19 cellular contexts compared by ENCODE assay signal in genomic region chr10:533186-533585, GRCh38.
"Had no signal": no experiment of that assay in that cellular context is flagged by ENCODE, and none has a peak within 500 bp of the region (broad histone marks: within the 10 kb centered on the region; RNA-seq: fewer than 3 reads in every experiment).

No MANE protein-coding gene starts in this region.

- H3K4me1 ChIP-seq: breast epithelium, foreskin keratinocyte, parathyroid adenoma, transverse colon had no signal

- H3K27ac Mint-ChIP-seq: activated B cell treated with CpG ODN at 0.5 μM for 24 hours; activated CD8-positive, alpha-beta T cell treated with anti-CD3 and anti-CD28 coated beads, Interleukin-2, amount 10 ng/mL, durations not matched to agents 7 days and 5 days; activated naive CD8-positive, alpha-beta T cell had no signal

- H2AFZ ChIP-seq: parathyroid adenoma had no signal

- H3K4me1 Mint-ChIP-seq: activated B cell treated with CpG ODN at 0.5 μM for 24 hours had no signal

- H3K4me3 Mint-ChIP-seq: activated B cell treated with CpG ODN at 0.5 μM for 24 hours; activated CD8-positive, alpha-beta T cell treated with anti-CD3 and anti-CD28 coated beads, Interleukin-2, amount 10 ng/mL, durations not matched to agents 7 days and 5 days; activated naive CD8-positive, alpha-beta T cell had no signal

- H3K9me3 Mint-ChIP-seq: activated B cell treated with CpG ODN at 0.5 μM for 24 hours had no signal

- H3K27ac ChIP-seq: breast epithelium, foreskin keratinocyte, parathyroid adenoma, transverse colon had no signal

- H3K27me3 ChIP-seq: breast epithelium, foreskin keratinocyte, transverse colon had no signal

- H3K36me3 ChIP-seq: breast epithelium, transverse colon had no signal

- DNase-seq: activated B cell treated with CpG ODN at 0.5 μM for 24 hours; activated CD4-positive, alpha-beta T cell treated with anti-CD3 and anti-CD28 coated beads for 48 hours; activated CD8-positive, alpha-beta memory T cell treated with anti-CD3 and anti-CD28 coated beads, Interleukin-2, amount 50 U/mL, for 4 hours; activated CD8-positive, alpha-beta T cell treated with anti-CD3 and anti-CD28 coated beads, Interleukin-2, amount 10 ng/mL, durations not matched to agents 7 days and 5 days; activated gamma-delta T cell treated with Interleukin-2 at 50 U/mL for 16 hours; activated T-cell treated with anti-CD3 and anti-CD28 coated beads, Interleukin-2, amount 50 U/mL, for 48 hours; anterior cingulate cortex; cerebellar nuclear complex; effector memory CD4-positive, alpha-beta T cell; foreskin keratinocyte; stimulated activated CD4-positive, alpha-beta T cell treated with anti-CD3 and anti-CD28 coated beads, Interleukin-15, amount 100 ng/mL, for 24 hours; stimulated activated CD4-positive, alpha-beta T cell treated with anti-CD3 and anti-CD28 coated beads, Interleukin-4, amount 100 ng/mL, for 4 hours; stimulated activated CD8-positive, alpha-beta memory T cell treated with anti-CD3 and anti-CD28 coated beads, Interleukin-4, amount 100 ng/mL, for 48 hours; stimulated activated naive CD4-positive, alpha-beta T cell treated with Interleukin-2 at 50 U/mL for 16 hours; T-helper 2 cell; transverse colon had no signal

- H3K9me3 ChIP-seq: breast epithelium, transverse colon had no signal

- H3K36me3 Mint-ChIP-seq: activated naive CD8-positive, alpha-beta T cell had no signal

- H3K4me3 ChIP-seq: breast epithelium, transverse colon had no signal
